Comparison of ENCODE assay signal across 22 cellular contexts in genomic region chr1:245386321-245387002, GRCh38.
DNase-seq lines count a peak whose midpoint lies in the region; ATAC-seq, FAIRE-seq and TF ChIP-seq lines count a peak whose summit lies in the region.
"Had no signal": no experiment of that assay in that cellular context is flagged by ENCODE, and none has a peak within 500 bp of the region (broad histone marks: within the 10 kb centered on the region; RNA-seq: fewer than 3 reads in every experiment).

No MANE protein-coding gene starts in this region.

- no peaks in the 10 kb centered on the region for H3K9me3 ChIP-seq in K562 (replicated peaks; ENCODE audit: control insufficient read depth, insufficient read depth, low read depth, low read length)
- H3K9me3 ChIP-seq in mesenchymal stem cell (ENCODE audit: control insufficient read depth, low read length), result no peaks in the 10 kb centered on the region
- H3K9me3 ChIP-seq: BE2C had no signal

- H3K79me1 ChIP-seq in mesenchymal stem cell (replicated peaks; ENCODE audit: low read length, poor library complexity, severe bottlenecking), result no peaks in the 10 kb centered on the region

- no peak for ATAC-seq in K562
- peak; percentile 37 for ATAC-seq in stimulated activated effector memory CD8-positive, alpha-beta T cell treated with anti-CD3 and anti-CD28 coated beads, Interleukin-12 subunit alpha, Interleukin-12 subunit beta, amount 100 ng/mL, for 72 hours
- ATAC-seq in HG02610 (IDR thresholded peaks at IDR 0.05; ENCODE audit: unreplicated experiment), result no peak
- ATAC-seq: GM12878 had no signal

- BruUV-seq in K562 (replicated peaks; lab: Mats Ljungman, UMichigan), result no TSS peak

- H2AK5ac ChIP-seq in mesenchymal stem cell (ENCODE audit: low read length, severe bottlenecking), result no peak overlapping the region

- in situ Hi-C loops in K562 (cut with MboI), result no loop called here

- no peak overlapping the region for H3K18ac ChIP-seq in mesenchymal stem cell (ENCODE audit: low read depth in 1 of 2, low read length in 2 of 2)

- no peaks in the 10 kb centered on the region for H3K4me1 ChIP-seq in K562 (replicated peaks in 1 of 2; ENCODE audit: control insufficient read depth in 2 of 2, insufficient read depth in 2 of 2, low read length in 2 of 2)
- H3K4me1 ChIP-seq in mesenchymal stem cell (ENCODE audit: control insufficient read depth, insufficient read depth, low read depth, low read length), result peaks cover 2% of the 10 kb centered on the region
- H3K4me1 ChIP-seq: BE2C had no signal

- H3K27me3 ChIP-seq in K562 (ENCODE audit: control insufficient read depth in 2 of 2, insufficient read depth in 2 of 2, low read length in 2 of 2) (peaks cover 47 to 58% of the 10 kb centered on the region in 2 experiments), mesenchymal stem cell (ENCODE audit: control insufficient read depth in 1 of 2, insufficient read depth in 1 of 2, low read length in 2 of 2) (peaks cover 20 to 22% of the 10 kb centered on the region in 2 experiments)
- H3K27me3 ChIP-seq: BE2C had no signal

- TF ChIP-seq CTCF in K562 (IDR thresholded peaks at IDR 0.05 in 2 of 3, conservative IDR thresholded peaks at IDR 0.05 in 1 of 3; ENCODE audit: insufficient read depth in 2 of 3, low read depth in 1 of 3, low read length in 3 of 3), result no peak

- DNase-seq in NCI-H146 treated with DMSO at 0.1 percent for 48 hours (lab: John Stamatoyannopoulos, UW; ENCODE audit: unreplicated experiment) (peak; percentile 16), K562 (ENCODE audit: extremely low read depth in 1 of 4, low spot score in 3 of 4) (no peak), mesenchymal stem cell (no peak), posterior vena cava (ENCODE audit: low spot score) (no peak)
- DNase-seq in stimulated activated effector memory CD8-positive, alpha-beta T cell treated with anti-CD3 and anti-CD28 coated beads, Interleukin-12 subunit alpha, Interleukin-12 subunit beta, amount 100 ng/mL, for 72 hours (ENCODE audit: low spot score in 2 of 2), result no peak
- no peak for DNase-seq in central memory CD4-positive, alpha-beta T cell
- DNase-seq: ACHN; BE2C; C1 segment of cervical spinal cord; CD4-positive, CD25-positive, alpha-beta regulatory T cell; CD8-positive, alpha-beta memory T cell; COR-L47; DMS 273 treated with DMSO at 0.1 percent for 48 hours; DMS53; DND-41; EL; H9 had no signal

- H3K14ac ChIP-seq in mesenchymal stem cell (ENCODE audit: low read length in 2 of 2), result no peak overlapping the region

- no peaks in the 10 kb centered on the region for H3K4me1 Mint-ChIP-seq in stimulated activated effector memory CD8-positive, alpha-beta T cell treated with anti-CD3 and anti-CD28 coated beads, Interleukin-12 subunit alpha, Interleukin-12 subunit beta, amount 100 ng/mL, for 72 hours
- H3K4me1 Mint-ChIP-seq: CD4-positive, CD25-positive, alpha-beta regulatory T cell; CD8-positive, alpha-beta memory T cell had no signal

- no peaks in the 10 kb centered on the region for H3K36me3 Mint-ChIP-seq in stimulated activated effector memory CD8-positive, alpha-beta T cell treated with anti-CD3 and anti-CD28 coated beads, Interleukin-12 subunit alpha, Interleukin-12 subunit beta, amount 100 ng/mL, for 72 hours
- H3K36me3 Mint-ChIP-seq: CD4-positive, CD25-positive, alpha-beta regulatory T cell; CD8-positive, alpha-beta memory T cell had no signal

- intact Hi-C loops in K562 (cut with micrococcal nuclease) (loop anchor here (10.0 kb wide), 1 partner anchor 312 kb away; no protein-coding TSS in a partner anchor), posterior vena cava (cut with DNase I) (no loop called here)

- H3K4me3 Mint-ChIP-seq in stimulated activated effector memory CD8-positive, alpha-beta T cell treated with anti-CD3 and anti-CD28 coated beads, Interleukin-12 subunit alpha, Interleukin-12 subunit beta, amount 100 ng/mL, for 72 hours, result no peak overlapping the region
- H3K4me3 Mint-ChIP-seq: CD4-positive, CD25-positive, alpha-beta regulatory T cell; CD8-positive, alpha-beta memory T cell; H9 had no signal

- H3K79me2 ChIP-seq in K562 (ENCODE audit: control insufficient read depth, insufficient read depth, low read length), result no peaks in the 10 kb centered on the region

- H4K8ac ChIP-seq in mesenchymal stem cell (ENCODE audit: low read length), result no peak overlapping the region

- H3K4me3 ChIP-seq in K562 (no peak overlapping the region), mesenchymal stem cell (ENCODE audit: insufficient read depth in 1 of 2, low read depth in 1 of 2, low read length in 2 of 2) (no peak overlapping the region)
- H3K4me3 ChIP-seq: GM12878 had no signal

- TF ChIP-seq EP300 in K562 (IDR thresholded peaks at IDR 0.05; ENCODE audit: low read length), result no peak

- no peaks in the 10 kb centered on the region for H3K9me3 Mint-ChIP-seq in stimulated activated effector memory CD8-positive, alpha-beta T cell treated with anti-CD3 and anti-CD28 coated beads, Interleukin-12 subunit alpha, Interleukin-12 subunit beta, amount 100 ng/mL, for 72 hours
- H3K9me3 Mint-ChIP-seq: CD8-positive, alpha-beta memory T cell; H9 had no signal

- no peaks in the 10 kb centered on the region for H3K9me1 ChIP-seq in K562 (ENCODE audit: control insufficient read depth, insufficient read depth, low read length)

- no peak for FAIRE-seq in K562 (lab: Jason Lieb, UNC)
- FAIRE-seq: A204.1, GM12878, GM19239, H1 had no signal

- no peak overlapping the region for H2BK15ac ChIP-seq in mesenchymal stem cell (ENCODE audit: low read depth, poor library complexity, severe bottlenecking)

- no peak overlapping the region for H2BK5ac ChIP-seq in mesenchymal stem cell (ENCODE audit: low read depth, low read length, poor library complexity, severe bottlenecking)

- H3K9ac ChIP-seq in K562 (ENCODE audit: insufficient read depth in 1 of 2, low read depth in 2 of 2, low read length in 2 of 2) (no peak overlapping the region), mesenchymal stem cell (ENCODE audit: low read length) (no peak overlapping the region)

- H2BK120ac ChIP-seq in mesenchymal stem cell (ENCODE audit: low read depth, low read length), result no peak overlapping the region

- TF ChIP-seq POLR2A in K562 (conservative IDR thresholded peaks at IDR 0.05), result no peak

- CTCF ChIA-PET in K562 (lab: Yijun Ruan, JAX; ENCODE audit: low intra/inter-chr PET ratio), result no interaction called here

- peak overlapping the region; percentile 74 for H4K91ac ChIP-seq in mesenchymal stem cell (ENCODE audit: low read length)

- H3K4me2 ChIP-seq in K562 (ENCODE audit: insufficient read depth, low read length) (no peak overlapping the region), mesenchymal stem cell (ENCODE audit: low read length, poor library complexity, severe bottlenecking) (no peak overlapping the region)

- 6% methylated on average over 11 of the region's 11 CpGs for WGBS in K562 (ENCODE audit: insufficient coverage, low coverage, missing lambda C conversion rate)
- 96% methylated on average over 11 of the region's 11 CpGs for WGBS in mesenchymal stem cell

- no peak overlapping the region for H3K27ac Mint-ChIP-seq in stimulated activated effector memory CD8-positive, alpha-beta T cell treated with anti-CD3 and anti-CD28 coated beads, Interleukin-12 subunit alpha, Interleukin-12 subunit beta, amount 100 ng/mL, for 72 hours
- H3K27ac Mint-ChIP-seq: CD4-positive, CD25-positive, alpha-beta regulatory T cell; CD8-positive, alpha-beta memory T cell; H9 had no signal

- no peak overlapping the region for H3K23ac ChIP-seq in mesenchymal stem cell (ENCODE audit: low read length in 2 of 2)

- H3K27ac ChIP-seq in K562 (ENCODE audit: extremely low read depth, low read depth, low read length) (no peak overlapping the region), mesenchymal stem cell (ENCODE audit: low read length, poor library complexity, severe bottlenecking) (no peak overlapping the region)

- no peaks in the 10 kb centered on the region for H4K20me1 ChIP-seq in K562 (replicated peaks; ENCODE audit: control insufficient read depth, insufficient read depth, low read length)

- no peak overlapping the region for H3K4ac ChIP-seq in mesenchymal stem cell (ENCODE audit: low read depth in 1 of 2, low read length in 2 of 2)

- POLR2A ChIA-PET in K562 (lab: Yijun Ruan, JAX), result interaction anchor here (0.8 to 1.5 kb wide), 3 partner anchors 10 to 25 kb away, joined by 3 to 5 read pairs (median 5); no protein-coding TSS in a partner anchor

- H3K36me3 ChIP-seq in K562 (ENCODE audit: control insufficient read depth, insufficient read depth, low read length) (no peaks in the 10 kb centered on the region), mesenchymal stem cell (ENCODE audit: control insufficient read depth in 1 of 2, insufficient read depth in 2 of 2, low read depth in 1 of 2, low read length in 2 of 2) (no peaks in the 10 kb centered on the region)
- H3K36me3 ChIP-seq: BE2C had no signal

- no peak for TF ChIP-seq RAD21 in K562 (CRISPR knock-in tag; conservative IDR thresholded peaks at IDR 0.05 in 1 of 2, IDR thresholded peaks at IDR 0.05 in 1 of 2)

- H2AFZ ChIP-seq in K562 (ENCODE audit: low read depth, low read length) (no peak overlapping the region), mesenchymal stem cell (ENCODE audit: low read depth, low read length) (no peak overlapping the region)

- H2BK12ac ChIP-seq in mesenchymal stem cell (ENCODE audit: low read length in 2 of 2), result no peak overlapping the region

TF ChIP-seq in K562, 482 proteins besides CTCF, POLR2A, EP300 and RAD21:
- TF ChIP-seq EZH2 (IDR thresholded peaks at IDR 0.05; ENCODE audit: borderline replicate concordance, low read depth, low read length) (peak; percentile 92), E2F5 (CRISPR knock-in tag; IDR thresholded peaks at IDR 0.05) (no peak)
